10 cellular contexts compared by ENCODE assay signal in genomic region chr17:74757931-74758845, GRCh38. TPM values are rescaled to one million over a fixed set of nuclear protein-coding genes. Genes with fewer than 3 reads are reported as not detected.
DNase-seq lines count a peak whose midpoint lies in the region; ATAC-seq, FAIRE-seq and TF ChIP-seq lines count a peak whose summit lies in the region.
"Had no signal": no experiment of that assay in that cellular context is flagged by ENCODE, and none has a peak within 500 bp of the region (broad histone marks: within the 10 kb centered on the region; RNA-seq: fewer than 3 reads in every experiment).

No MANE protein-coding gene starts in this region.

- H3K4me1 ChIP-seq in K562 (replicated peaks in 1 of 2; ENCODE audit: control insufficient read depth in 2 of 2, insufficient read depth in 2 of 2, low read length in 2 of 2) = peaks cover 37 to 65% of the 10 kb centered on the region in 2 experiments
- H3K4me1 ChIP-seq in lower lobe of right lung = peaks cover 54% of the 10 kb centered on the region

- H3K27me3 ChIP-seq in K562 (ENCODE audit: control insufficient read depth in 2 of 2, insufficient read depth in 2 of 2, low read length in 2 of 2) (no peaks in the 10 kb centered on the region), lower lobe of right lung (ENCODE audit: low read depth) (no peaks in the 10 kb centered on the region)

- H3K79me2 ChIP-seq in K562 (ENCODE audit: control insufficient read depth, insufficient read depth, low read length) = peaks cover 68% of the 10 kb centered on the region

- H2AFZ ChIP-seq in K562 (ENCODE audit: low read depth, low read length) = no peak overlapping the region

- no peak for TF ChIP-seq POLR2A in K562 (conservative IDR thresholded peaks at IDR 0.05)

- no peak for ATAC-seq in K562
- peak; percentile 11 to 21 for ATAC-seq in lower lobe of right lung

- no TSS peak for BruUV-seq in K562 (replicated peaks; lab: Mats Ljungman, UMichigan)

- no peaks in the 10 kb centered on the region for H3K9me3 Mint-ChIP-seq in activated naive CD4-positive, alpha-beta T cell treated with anti-CD3 and anti-CD28 coated beads, Interleukin-2, amount 10 ng/mL, durations not matched to agents 7 days and 5 days

- H3K4me1 Mint-ChIP-seq in activated naive CD4-positive, alpha-beta T cell treated with anti-CD3 and anti-CD28 coated beads, Interleukin-2, amount 10 ng/mL, durations not matched to agents 7 days and 5 days = peaks cover 78% of the 10 kb centered on the region

- peaks cover 31% of the 10 kb centered on the region; the same call in 1 of the 2 replicates for H4K20me1 ChIP-seq in K562 (replicated peaks; ENCODE audit: control insufficient read depth, insufficient read depth, low read length)

- no peak for DNase-seq in activated naive CD4-positive, alpha-beta T cell treated with anti-CD3 and anti-CD28 coated beads, Interleukin-2, amount 10 ng/mL, durations not matched to agents 7 days and 5 days
- no peak for DNase-seq in activated naive CD4-positive, alpha-beta T cell (lab: John Stamatoyannopoulos, UW)
- no peak for DNase-seq in K562 (ENCODE audit: extremely low read depth in 1 of 4, low spot score in 3 of 4)
- DNase-seq in lower lobe of right lung = no peak
- DNase-seq in urothelium cell line (ENCODE audit: low spot score) = no peak
- no peak for DNase-seq in DMS79 treated with DMSO at 0.1 percent for 48 hours (lab: John Stamatoyannopoulos, UW)
- no peak for DNase-seq in midbrain (lab: John Stamatoyannopoulos, UW)
- DNase-seq in NCI-H1417 treated with DMSO at 0.1 percent for 48 hours (lab: John Stamatoyannopoulos, UW) = no peak
- DNase-seq: activated gamma-delta T cell treated with Interleukin-2 at 50 U/mL for 16 hours had no signal

- H3K9me1 ChIP-seq in K562 (ENCODE audit: control insufficient read depth, insufficient read depth, low read length) = peaks cover 27% of the 10 kb centered on the region

- peaks cover 28% of the 10 kb centered on the region for H3K36me3 Mint-ChIP-seq in activated naive CD4-positive, alpha-beta T cell treated with anti-CD3 and anti-CD28 coated beads, Interleukin-2, amount 10 ng/mL, durations not matched to agents 7 days and 5 days

- POLR2A ChIA-PET in K562 (lab: Yijun Ruan, JAX) = interaction anchor here (0.8 to 2.3 kb wide), 3 partner anchors 9 to 17 kb away, joined by 3 to 9 read pairs (median 4); no protein-coding TSS in a partner anchor

- WGBS in K562 (ENCODE audit: insufficient coverage, low coverage, missing lambda C conversion rate) = 69% methylated on average over 15 of the region's 26 CpGs

- TF ChIP-seq RAD21 in K562 (CRISPR knock-in tag; conservative IDR thresholded peaks at IDR 0.05 in 1 of 2, IDR thresholded peaks at IDR 0.05 in 1 of 2) = no peak

- no peak for TF ChIP-seq EP300 in K562 (IDR thresholded peaks at IDR 0.05; ENCODE audit: low read length)

- intact Hi-C loops in K562 (cut with micrococcal nuclease) (no loop called here), lower lobe of right lung (cut with DNase I) (no loop called here)

- FAIRE-seq in K562 (lab: Jason Lieb, UNC) (peak; percentile 32), urothelium cell line (lab: Jason Lieb, UNC) (peak; percentile 58)

- peak overlapping the region in 1 of 2 experiments; percentile 70; a peak in 2 of 4 replicates for H3K9ac ChIP-seq in K562 (ENCODE audit: insufficient read depth in 1 of 2, low read depth in 2 of 2, low read length in 2 of 2)

- H3K9me3 ChIP-seq in K562 (replicated peaks; ENCODE audit: control insufficient read depth, insufficient read depth, low read depth, low read length) (no peaks in the 10 kb centered on the region), lower lobe of right lung (no peaks in the 10 kb centered on the region)

- H3K27ac ChIP-seq in K562 (ENCODE audit: extremely low read depth, low read depth, low read length) (no peak overlapping the region), lower lobe of right lung (peak overlapping the region; percentile 56)

- H3K4me2 ChIP-seq in K562 (ENCODE audit: insufficient read depth, low read length) = no peak overlapping the region

- CTCF ChIA-PET in activated naive CD4-positive, alpha-beta T cell treated with anti-CD3 and anti-CD28 coated beads, Interleukin-2, amount 10 ng/mL, durations not matched to agents 7 days and 5 days (lab: Charles Lee) = interaction anchor here (1.2 to 5.6 kb wide), 8 partner anchors 12 to 104 kb away, joined by 3 to 55 read pairs (median 22); partner anchors contain the start of gene RAB37
- CTCF ChIA-PET in K562 (lab: Yijun Ruan, JAX; ENCODE audit: low intra/inter-chr PET ratio) = no interaction called here

- peak overlapping the region; percentile 91 for H3K27ac Mint-ChIP-seq in activated naive CD4-positive, alpha-beta T cell treated with anti-CD3 and anti-CD28 coated beads, Interleukin-2, amount 10 ng/mL, durations not matched to agents 7 days and 5 days

- no peaks in the 10 kb centered on the region for H3K27me3 Mint-ChIP-seq in activated naive CD4-positive, alpha-beta T cell treated with anti-CD3 and anti-CD28 coated beads, Interleukin-2, amount 10 ng/mL, durations not matched to agents 7 days and 5 days

- in situ Hi-C loops in K562 (cut with MboI) = no loop called here

- H3K36me3 ChIP-seq in K562 (ENCODE audit: control insufficient read depth, insufficient read depth, low read length) = peaks cover 6% of the 10 kb centered on the region; the same call in 1 of the 3 replicates
- no peaks in the 10 kb centered on the region for H3K36me3 ChIP-seq in lower lobe of right lung

- no peak for TF ChIP-seq CTCF in K562 (IDR thresholded peaks at IDR 0.05 in 2 of 3, conservative IDR thresholded peaks at IDR 0.05 in 1 of 3; ENCODE audit: insufficient read depth in 2 of 3, low read depth in 1 of 3, low read length in 3 of 3)
- TF ChIP-seq CTCF in lower lobe of right lung (IDR thresholded peaks at IDR 0.05) = no peak

- H3K4me3 Mint-ChIP-seq in activated naive CD4-positive, alpha-beta T cell treated with anti-CD3 and anti-CD28 coated beads, Interleukin-2, amount 10 ng/mL, durations not matched to agents 7 days and 5 days = peak overlapping the region; percentile 68

- no peak overlapping the region for H3K4me3 ChIP-seq in K562
- H3K4me3 ChIP-seq in lower lobe of right lung = peak overlapping the region; percentile 14

RNA-seq across cellular contexts. Expression of gene NHERF1, which starts 9.8 kb away (rescaled TPM):
- 18.4 and 49.5 TPM in 2 replicates for total RNA-seq in K562 (2011; cell fraction: chromatin; rRNA removed; ENCODE audit: low replicate concordance)
- total RNA-seq in K562 (2011; cell fraction: nucleolus; rRNA removed) = 26.0 and 28.6 TPM in 2 replicates
- total RNA-seq in K562 (2011; cell fraction: nucleoplasm; rRNA removed) = 29.0 and 37.5 TPM in 2 replicates
- total RNA-seq in K562 (2014; rRNA removed) (35.5 and 51.8 TPM in 2 replicates), K562 (2014; rRNA removed; fragmentation: Illumina TruSeq; extraction: Trizol) (23.8 and 30.5 TPM in 2 replicates), K562 (2015; rRNA removed; fragmentation: Illumina TruSeq; extraction: Trizol) (38.9 and 40.2 TPM in 2 replicates), K562 (2021) (79.9 and 88.0 TPM in 2 replicates), lower lobe of right lung (35.7 TPM)
- polyA plus RNA-seq in K562 (2011; rRNA removed) (36.9 and 45.6 TPM in 2 replicates), K562 (2014; fragmentation: Illumina TruSeq; extraction: Trizol) (64.8 and 78.7 TPM in 2 replicates), K562 (2014; fragmentation: Nextera tagmentation; extraction: Ambion mirVana) (10 to 100 TPM; 11.4 to 20.6 TPM), K562 (2014; rRNA removed) (44.9 and 50.1 TPM in 2 replicates)
- polyA plus RNA-seq in K562 (2011; cell fraction: cytosol; rRNA removed) = 59.4 and 62.4 TPM in 2 replicates
- 36.7 and 44.4 TPM in 2 replicates for polyA plus RNA-seq in K562 (2011; cell fraction: nucleus; rRNA removed)
- 42.9 and 66.5 TPM in 2 replicates for polyA plus RNA-seq in K562 (2012)
- polyA minus RNA-seq in K562 (2011; rRNA and poly(A)+ RNA removed) = 29.5 and 44.1 TPM in 2 replicates
- 35.7 and 39.5 TPM in 2 replicates for polyA minus RNA-seq in K562 (2011; cell fraction: cytosol; rRNA and poly(A)+ RNA removed)
- polyA minus RNA-seq in K562 (2011; cell fraction: nucleus; rRNA and poly(A)+ RNA removed) = 8.5 and 9.6 TPM in 2 replicates

RNA-seq across cellular contexts. Expression of gene NAT9, which starts 18.0 kb away (rescaled TPM):
- 145 and 300 TPM in 2 replicates for total RNA-seq in K562 (2011; cell fraction: chromatin; rRNA removed; ENCODE audit: low replicate concordance)
- total RNA-seq in K562 (2011; cell fraction: nucleolus; rRNA removed) = 204 and 205 TPM in 2 replicates
- 164 and 167 TPM in 2 replicates for total RNA-seq in K562 (2011; cell fraction: nucleoplasm; rRNA removed)
- total RNA-seq in K562 (2014; rRNA removed) = 28.8 and 31.9 TPM in 2 replicates
- 28.3 and 42.2 TPM in 2 replicates for total RNA-seq in K562 (2014; rRNA removed; fragmentation: Illumina TruSeq; extraction: Trizol)
- total RNA-seq in K562 (2015; rRNA removed; fragmentation: Illumina TruSeq; extraction: Trizol) = 39.4 and 40.8 TPM in 2 replicates
- 56.8 and 63.6 TPM in 2 replicates for total RNA-seq in K562 (2021)
- polyA plus RNA-seq in K562 (2011; rRNA removed) = 42.4 and 52.0 TPM in 2 replicates
- 38.3 and 39.8 TPM in 2 replicates for polyA plus RNA-seq in K562 (2011; cell fraction: cytosol; rRNA removed)
- 305 and 323 TPM in 2 replicates for polyA plus RNA-seq in K562 (2011; cell fraction: nucleus; rRNA removed)
- 49.7 and 52.4 TPM in 2 replicates for polyA plus RNA-seq in K562 (2012)
- polyA plus RNA-seq in K562 (2014; fragmentation: Illumina TruSeq; extraction: Trizol) = 37.1 and 39.9 TPM in 2 replicates
- 1 to 10 TPM; 4.2 to 5.9 TPM for polyA plus RNA-seq in K562 (2014; fragmentation: Nextera tagmentation; extraction: Ambion mirVana)
- 59.9 and 63.8 TPM in 2 replicates for polyA plus RNA-seq in K562 (2014; rRNA removed)
- 30.1 and 37.1 TPM in 2 replicates for polyA minus RNA-seq in K562 (2011; rRNA and poly(A)+ RNA removed)
- polyA minus RNA-seq in K562 (2011; cell fraction: cytosol; rRNA and poly(A)+ RNA removed) = 9.9 and 11.5 TPM in 2 replicates
- 60.3 and 89.4 TPM in 2 replicates for polyA minus RNA-seq in K562 (2011; cell fraction: nucleus; rRNA and poly(A)+ RNA removed)
- total RNA-seq in lower lobe of right lung = 48.6 TPM

RNA-seq across cellular contexts. Expression of gene RAB37, which starts 21.1 kb away (rescaled TPM):
- total RNA-seq in K562 (2011; cell fraction: chromatin; rRNA removed; ENCODE audit: low replicate concordance) = not detected in 2 replicates
- not detected in 2 replicates for total RNA-seq in K562 (2011; cell fraction: nucleolus; rRNA removed)
- total RNA-seq in K562 (2011; cell fraction: nucleoplasm; rRNA removed) = not detected in 2 replicates
- not detected in 2 replicates for total RNA-seq in K562 (2014; rRNA removed)
- total RNA-seq in K562 (2014; rRNA removed; fragmentation: Illumina TruSeq; extraction: Trizol) = not detected in 2 replicates
- 0.11 and 0.23 TPM in 2 replicates for total RNA-seq in K562 (2015; rRNA removed; fragmentation: Illumina TruSeq; extraction: Trizol)
- 0.27 TPM in 1 of 2 replicates, not detected in the other for total RNA-seq in K562 (2021)
- 0.03 and 0.21 TPM in 2 replicates for polyA plus RNA-seq in K562 (2011; rRNA removed)
- 0.22 TPM in 1 of 2 replicates, not detected in the other for polyA plus RNA-seq in K562 (2011; cell fraction: cytosol; rRNA removed)
- 0.07 and 0.18 TPM in 2 replicates for polyA plus RNA-seq in K562 (2011; cell fraction: nucleus; rRNA removed)
- 0.19 and 0.22 TPM in 2 replicates for polyA plus RNA-seq in K562 (2012)
- polyA plus RNA-seq in K562 (2014; fragmentation: Illumina TruSeq; extraction: Trizol) = 0.04 and 0.12 TPM in 2 replicates
- polyA plus RNA-seq in K562 (2014; fragmentation: Nextera tagmentation; extraction: Ambion mirVana) = under 1 TPM in 1 of 2 experiments, not detected in 1; 0.03 TPM
- polyA plus RNA-seq in K562 (2014; rRNA removed) = not detected in 2 replicates
- polyA minus RNA-seq in K562 (2011; rRNA and poly(A)+ RNA removed) = 0.11 TPM in 1 of 2 replicates, not detected in the other
- polyA minus RNA-seq in K562 (2011; cell fraction: cytosol; rRNA and poly(A)+ RNA removed) = not detected in 2 replicates
- polyA minus RNA-seq in K562 (2011; cell fraction: nucleus; rRNA and poly(A)+ RNA removed) = not detected in 2 replicates
- 7.4 TPM for total RNA-seq in lower lobe of right lung

RNA-seq across cellular contexts. Expression of gene CD300LF, which starts 45.5 kb away (rescaled TPM):
- total RNA-seq in K562 (2011; cell fraction: chromatin; rRNA removed; ENCODE audit: low replicate concordance) = not detected in 2 replicates
- total RNA-seq in K562 (2011; cell fraction: nucleolus; rRNA removed) = not detected in 2 replicates
- not detected in 2 replicates for total RNA-seq in K562 (2011; cell fraction: nucleoplasm; rRNA removed)
- total RNA-seq in K562 (2014; rRNA removed) (not detected in 2 replicates), K562 (2014; rRNA removed; fragmentation: Illumina TruSeq; extraction: Trizol) (not detected in 2 replicates), K562 (2015; rRNA removed; fragmentation: Illumina TruSeq; extraction: Trizol) (not detected in 2 replicates), K562 (2021) (not detected in 2 replicates), lower lobe of right lung (66.2 TPM)
- polyA plus RNA-seq in K562 (2011; rRNA removed) (not detected in 2 replicates), K562 (2014; fragmentation: Illumina TruSeq; extraction: Trizol) (not detected in 2 replicates), K562 (2014; fragmentation: Nextera tagmentation; extraction: Ambion mirVana) (not detected), K562 (2014; rRNA removed) (not detected in 2 replicates)
- not detected in 2 replicates for polyA plus RNA-seq in K562 (2011; cell fraction: cytosol; rRNA removed)
- polyA plus RNA-seq in K562 (2011; cell fraction: nucleus; rRNA removed) = not detected in 2 replicates
- polyA plus RNA-seq in K562 (2012) = not detected in 2 replicates
- not detected in 2 replicates for polyA minus RNA-seq in K562 (2011; rRNA and poly(A)+ RNA removed)
- polyA minus RNA-seq in K562 (2011; cell fraction: cytosol; rRNA and poly(A)+ RNA removed) = not detected in 2 replicates
- polyA minus RNA-seq in K562 (2011; cell fraction: nucleus; rRNA and poly(A)+ RNA removed) = not detected in 2 replicates
- total RNA-seq: renal cortical epithelial cell had no signal
